ENCODE assay signal across 14 cellular contexts in the genomic region with DNA sequence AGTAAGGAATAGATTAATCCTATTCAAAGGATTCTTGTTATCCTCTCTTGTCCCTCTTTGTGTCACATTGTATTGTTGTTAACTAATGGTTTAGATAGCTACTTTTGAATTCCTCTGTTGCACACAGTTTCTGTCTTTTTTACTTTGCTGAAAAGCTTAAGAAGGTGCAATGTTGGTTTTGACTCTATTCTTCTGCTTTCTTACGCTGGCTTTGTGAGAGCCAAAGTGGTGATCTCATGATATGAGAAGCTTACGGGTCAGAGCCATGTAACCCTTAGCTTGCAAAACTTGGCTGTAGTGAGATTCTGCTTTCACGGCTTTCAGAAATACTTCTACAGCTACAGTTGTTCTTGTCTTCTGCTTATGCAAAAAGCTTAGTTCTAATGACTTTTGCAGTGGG.
A peak's percentile ranks its signal among the peaks of the same experiment; 100 is the strongest.
DNase-seq lines count a peak whose midpoint lies in the region; ATAC-seq and TF ChIP-seq lines count a peak whose summit lies in the region.
"Had no signal": no experiment of that assay in that cellular context is flagged by ENCODE, and none has a peak within 500 bp of the region (broad histone marks: within the 10 kb centered on the region; RNA-seq: fewer than 3 reads in every experiment).

No MANE protein-coding gene starts in this region.

- DNase-seq in AG08396 (ENCODE audit: low spot score) (peak; percentile 40), NCI-H2227 treated with DMSO at 0.1 percent for 48 hours (lab: John Stamatoyannopoulos, UW) (peak; percentile 26), fibroblast of mammary gland (ENCODE audit: low read depth) (peak; percentile 5), neural progenitor cell (ENCODE audit: low spot score) (peak; percentile 62), substantia nigra (lab: John Stamatoyannopoulos, UW) (no peak), T-helper 1 cell (no peak)
- DNase-seq in stimulated activated effector memory CD8-positive, alpha-beta T cell treated with anti-CD3 and anti-CD28 coated beads, Interleukin-12 subunit alpha, Interleukin-12 subunit beta, amount 100 ng/mL, for 72 hours (ENCODE audit: low spot score in 2 of 2) = no peak
- DNase-seq: activated CD4-positive, alpha-beta T cell treated with anti-CD3 and anti-CD28 coated beads, Interleukin-2, amount 50 U/mL, for 4 hours; erythroblast; NCI-H510A; T-helper 9 cell had no signal

- H3F3A ChIP-seq in neural progenitor cell (ENCODE audit: low read depth) = peaks cover 38% of the 10 kb centered on the region

- peaks cover 6% of the 10 kb centered on the region for H3K9me3 Mint-ChIP-seq in neural progenitor cell
- peaks cover 17% of the 10 kb centered on the region for H3K9me3 Mint-ChIP-seq in stimulated activated effector memory CD8-positive, alpha-beta T cell treated with anti-CD3 and anti-CD28 coated beads, Interleukin-12 subunit alpha, Interleukin-12 subunit beta, amount 100 ng/mL, for 72 hours

- H3K4me2 ChIP-seq in neural progenitor cell = peak overlapping the region; percentile 72
- H3K4me2 ChIP-seq: BLaER1 treated with 17β-estradiol and CSF1 and Interleukin-3, amounts not matched to agents 10 nM and 100 nM had no signal

- TF ChIP-seq CTCF in fibroblast of mammary gland (conservative IDR thresholded peaks at IDR 0.05; ENCODE audit: control insufficient read depth, insufficient read depth, low read depth, low read length) = no peak
- no peak for TF ChIP-seq CTCF in neural progenitor cell (IDR thresholded peaks at IDR 0.05)

- H4K20me1 ChIP-seq in neural progenitor cell (ENCODE audit: low read depth) = no peaks in the 10 kb centered on the region
- H4K20me1 ChIP-seq: BLaER1 treated with 17β-estradiol and CSF1 and Interleukin-3, amounts not matched to agents 10 nM and 100 nM had no signal

- no peak for ATAC-seq in stimulated activated effector memory CD8-positive, alpha-beta T cell treated with anti-CD3 and anti-CD28 coated beads, Interleukin-12 subunit alpha, Interleukin-12 subunit beta, amount 100 ng/mL, for 72 hours
- ATAC-seq in GM19463 (IDR thresholded peaks at IDR 0.05; ENCODE audit: unreplicated experiment) = no peak

- H3K9ac ChIP-seq in neural progenitor cell = no peak overlapping the region
- H3K9ac ChIP-seq: BLaER1 treated with 17β-estradiol and CSF1 and Interleukin-3, amounts not matched to agents 10 nM and 100 nM had no signal

- no peaks in the 10 kb centered on the region for H3K79me2 ChIP-seq in neural progenitor cell (ENCODE audit: low read depth)

- peak overlapping the region; percentile 96 for H3K27ac Mint-ChIP-seq in neural progenitor cell
- H3K27ac Mint-ChIP-seq in stimulated activated effector memory CD8-positive, alpha-beta T cell treated with anti-CD3 and anti-CD28 coated beads, Interleukin-12 subunit alpha, Interleukin-12 subunit beta, amount 100 ng/mL, for 72 hours = no peak overlapping the region
- H3K27ac Mint-ChIP-seq: activated T-helper 2 cell treated with anti-CD3 and anti-CD28 coated beads, Interferon-gamma antibody, Interleukin-2, Interleukin-4, amounts not matched to agents 10 μg/mL and 5 μg/mL and 100 μg/mL, durations not matched to agents 14 hours and 24 hours and 36 hours had no signal

- no peaks in the 10 kb centered on the region for H3K27me3 Mint-ChIP-seq in neural progenitor cell (ENCODE audit: insufficient read depth, low read depth)

- H3K36me3 ChIP-seq in neural progenitor cell = no peaks in the 10 kb centered on the region
- H3K36me3 ChIP-seq: BLaER1 treated with 17β-estradiol and CSF1 and Interleukin-3, amounts not matched to agents 10 nM and 100 nM had no signal

- H3K4me3 Mint-ChIP-seq in neural progenitor cell = no peak overlapping the region
- no peak overlapping the region for H3K4me3 Mint-ChIP-seq in stimulated activated effector memory CD8-positive, alpha-beta T cell treated with anti-CD3 and anti-CD28 coated beads, Interleukin-12 subunit alpha, Interleukin-12 subunit beta, amount 100 ng/mL, for 72 hours

- peaks cover 25% of the 10 kb centered on the region for H3K4me1 Mint-ChIP-seq in neural progenitor cell
- no peaks in the 10 kb centered on the region for H3K4me1 Mint-ChIP-seq in stimulated activated effector memory CD8-positive, alpha-beta T cell treated with anti-CD3 and anti-CD28 coated beads, Interleukin-12 subunit alpha, Interleukin-12 subunit beta, amount 100 ng/mL, for 72 hours

- peak overlapping the region; percentile 80 for H3K27ac ChIP-seq in neural progenitor cell
- H3K27ac ChIP-seq in substantia nigra (ENCODE audit: low read depth, low read length, poor library complexity, severe bottlenecking) = no peak overlapping the region
- H3K27ac ChIP-seq: BLaER1 treated with 17β-estradiol and CSF1 and Interleukin-3, amounts not matched to agents 10 nM and 100 nM had no signal

- H3K4me3 ChIP-seq in fibroblast of mammary gland (ENCODE audit: control insufficient read depth, low read depth, low read length) (no peak overlapping the region), neural progenitor cell (no peak overlapping the region)
- H3K4me3 ChIP-seq: BLaER1 treated with 17β-estradiol and CSF1 and Interleukin-3, amounts not matched to agents 10 nM and 100 nM had no signal

- peaks cover 37% of the 10 kb centered on the region for H3K4me1 ChIP-seq in neural progenitor cell

- no peaks in the 10 kb centered on the region for H3K27me3 ChIP-seq in neural progenitor cell
- H3K27me3 ChIP-seq: BLaER1 treated with 17β-estradiol and CSF1 and Interleukin-3, amounts not matched to agents 10 nM and 100 nM had no signal

- H2AFZ ChIP-seq in neural progenitor cell (replicated peaks) = peak overlapping the region; percentile 40

- no peaks in the 10 kb centered on the region for H3K9me3 ChIP-seq in neural progenitor cell (ENCODE audit: low read depth)

- H3K36me3 Mint-ChIP-seq in neural progenitor cell = peaks cover 3% of the 10 kb centered on the region
- H3K36me3 Mint-ChIP-seq in stimulated activated effector memory CD8-positive, alpha-beta T cell treated with anti-CD3 and anti-CD28 coated beads, Interleukin-12 subunit alpha, Interleukin-12 subunit beta, amount 100 ng/mL, for 72 hours = no peaks in the 10 kb centered on the region

Comparison
In these comparisons a context has a peak if more than half of its experiments do, and no peak if none do; other contexts are left out.
1. DNase-seq: peak in AG08396 (single experiment), NCI-H2227 treated with DMSO at 0.1 percent for 48 hours (single experiment), fibroblast of mammary gland (single experiment) and neural progenitor cell (single experiment); none in stimulated activated effector memory CD8-positive, alpha-beta T cell treated with anti-CD3 and anti-CD28 coated beads, Interleukin-12 subunit alpha, Interleukin-12 subunit beta, amount 100 ng/mL, for 72 hours (0 of 2), substantia nigra (0 of 49) and T-helper 1 cell (0 of 5).